ENCODE assay signal across 1 cellular context in the genomic region with DNA sequence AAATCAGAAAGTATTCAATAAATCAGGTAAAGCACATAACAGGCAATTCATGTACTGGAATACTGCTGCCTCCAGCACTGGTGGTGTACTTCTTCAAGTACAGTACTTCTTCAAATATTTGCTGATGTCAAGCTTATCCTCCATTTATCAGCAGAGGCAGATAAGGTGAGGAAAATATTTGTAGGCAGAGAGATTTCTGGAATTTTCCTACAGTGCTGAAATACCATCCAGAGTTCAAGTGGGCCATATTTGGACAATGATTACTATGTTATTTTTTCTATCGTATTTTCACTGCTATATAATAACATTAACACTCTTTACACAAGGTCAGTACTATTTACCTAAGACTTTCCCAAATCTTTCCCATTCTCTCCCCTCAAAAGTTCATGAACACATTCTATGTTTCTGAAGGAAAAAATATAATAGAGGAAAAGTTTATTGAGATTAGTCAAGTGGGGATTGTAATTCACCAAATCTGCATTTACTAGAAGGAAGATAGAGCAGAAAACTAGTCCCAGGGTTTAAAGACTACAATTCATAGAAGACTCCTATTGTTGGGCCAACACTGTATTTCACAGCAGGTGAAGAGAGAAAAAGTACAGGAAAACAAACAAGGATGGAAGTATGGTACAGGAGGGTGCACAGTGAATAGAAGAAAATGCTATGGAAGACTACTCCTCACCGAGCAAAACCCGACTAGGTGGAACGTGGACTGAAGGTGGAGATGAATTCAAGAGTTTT.
TF ChIP-seq lines count a peak whose summit lies in the region.

No MANE protein-coding gene starts in this region.

TF ChIP-seq in HepG2, 621 proteins besides CTCF, POLR2A, EP300 and RAD21 (continued from another document and continues in another):
- TF ChIP-seq SOX13 (IDR thresholded peaks at IDR 0.05) (peak; percentile 51; the same call in 1 of the 2 replicates), SOX13 (CRISPR knock-in tag; conservative IDR thresholded peaks at IDR 0.05 in 1 of 2, IDR thresholded peaks at IDR 0.05 in 1 of 2) (peak in 1 of 2 experiments; percentile 87; a peak in 2 of 4 replicates), ZBTB7B (CRISPR knock-in tag; IDR thresholded peaks at IDR 0.05) (no peak), ZNF747 (CRISPR knock-in tag; IDR thresholded peaks at IDR 0.05; ENCODE audit: borderline replicate concordance) (no peak), MIXL1 (CRISPR knock-in tag; IDR thresholded peaks at IDR 0.05) (no peak; the same call in 1 of the 2 replicates), SAP130 (CRISPR knock-in tag; IDR thresholded peaks at IDR 0.05; ENCODE audit: low read depth) (peak; percentile 50; the same call in 1 of the 2 replicates), SMAD3 (CRISPR knock-in tag; IDR thresholded peaks at IDR 0.05) (0 out of 2 replicates have a peak, but pooled peaks have one; percentile 38), BCL6 (CRISPR knock-in tag; IDR thresholded peaks at IDR 0.05) (peak; percentile 83), ZNF550 (CRISPR knock-in tag; IDR thresholded peaks at IDR 0.05; ENCODE audit: borderline replicate concordance) (no peak), SRSF1 (optimal IDR thresholded peaks at IDR 0.05; ENCODE audit: low read depth, low read length) (no peak), ZNF773 (CRISPR knock-in tag; IDR thresholded peaks at IDR 0.05; ENCODE audit: borderline replicate concordance) (no peak), ETV5 (CRISPR knock-in tag; IDR thresholded peaks at IDR 0.05; ENCODE audit: borderline replicate concordance) (peak; percentile 59; the same call in 1 of the 2 replicates), GATAD2A (CRISPR knock-in tag; IDR thresholded peaks at IDR 0.05) (peak; percentile 93), TBX3 (IDR thresholded peaks at IDR 0.05; ENCODE audit: borderline replicate concordance) (peak; percentile 85)
- TF ChIP-seq, protein P1, sequence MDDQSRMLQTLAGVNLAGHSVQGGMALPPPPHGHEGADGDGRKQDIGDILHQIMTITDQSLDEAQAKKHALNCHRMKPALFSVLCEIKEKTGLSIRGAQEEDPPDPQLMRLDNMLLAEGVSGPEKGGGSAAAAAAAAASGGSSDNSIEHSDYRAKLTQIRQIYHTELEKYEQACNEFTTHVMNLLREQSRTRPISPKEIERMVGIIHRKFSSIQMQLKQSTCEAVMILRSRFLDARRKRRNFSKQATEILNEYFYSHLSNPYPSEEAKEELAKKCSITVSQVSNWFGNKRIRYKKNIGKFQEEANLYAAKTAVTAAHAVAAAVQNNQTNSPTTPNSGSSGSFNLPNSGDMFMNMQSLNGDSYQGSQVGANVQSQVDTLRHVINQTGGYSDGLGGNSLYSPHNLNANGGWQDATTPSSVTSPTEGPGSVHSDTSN (CRISPR knock-in tag; IDR thresholded peaks at IDR 0.05; ENCODE audit: borderline replicate concordance): no peak
- TF ChIP-seq, protein P2, sequence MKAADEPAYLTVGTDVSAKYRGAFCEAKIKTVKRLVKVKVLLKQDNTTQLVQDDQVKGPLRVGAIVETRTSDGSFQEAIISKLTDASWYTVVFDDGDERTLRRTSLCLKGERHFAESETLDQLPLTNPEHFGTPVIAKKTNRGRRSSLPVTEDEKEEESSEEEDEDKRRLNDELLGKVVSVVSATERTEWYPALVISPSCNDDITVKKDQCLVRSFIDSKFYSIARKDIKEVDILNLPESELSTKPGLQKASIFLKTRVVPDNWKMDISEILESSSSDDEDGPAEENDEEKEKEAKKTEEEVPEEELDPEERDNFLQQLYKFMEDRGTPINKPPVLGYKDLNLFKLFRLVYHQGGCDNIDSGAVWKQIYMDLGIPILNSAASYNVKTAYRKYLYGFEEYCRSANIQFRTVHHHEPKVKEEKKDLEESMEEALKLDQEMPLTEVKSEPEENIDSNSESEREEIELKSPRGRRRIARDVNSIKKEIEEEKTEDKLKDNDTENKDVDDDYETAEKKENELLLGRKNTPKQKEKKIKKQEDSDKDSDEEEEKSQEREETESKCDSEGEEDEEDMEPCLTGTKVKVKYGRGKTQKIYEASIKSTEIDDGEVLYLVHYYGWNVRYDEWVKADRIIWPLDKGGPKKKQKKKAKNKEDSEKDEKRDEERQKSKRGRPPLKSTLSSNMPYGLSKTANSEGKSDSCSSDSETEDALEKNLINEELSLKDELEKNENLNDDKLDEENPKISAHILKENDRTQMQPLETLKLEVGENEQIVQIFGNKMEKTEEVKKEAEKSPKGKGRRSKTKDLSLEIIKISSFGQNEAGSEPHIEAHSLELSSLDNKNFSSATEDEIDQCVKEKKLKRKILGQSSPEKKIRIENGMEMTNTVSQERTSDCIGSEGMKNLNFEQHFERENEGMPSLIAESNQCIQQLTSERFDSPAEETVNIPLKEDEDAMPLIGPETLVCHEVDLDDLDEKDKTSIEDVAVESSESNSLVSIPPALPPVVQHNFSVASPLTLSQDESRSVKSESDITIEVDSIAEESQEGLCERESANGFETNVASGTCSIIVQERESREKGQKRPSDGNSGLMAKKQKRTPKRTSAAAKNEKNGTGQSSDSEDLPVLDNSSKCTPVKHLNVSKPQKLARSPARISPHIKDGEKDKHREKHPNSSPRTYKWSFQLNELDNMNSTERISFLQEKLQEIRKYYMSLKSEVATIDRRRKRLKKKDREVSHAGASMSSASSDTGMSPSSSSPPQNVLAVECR (CRISPR knock-in tag; IDR thresholded peaks at IDR 0.05; ENCODE audit: borderline replicate concordance): no peak; the same call in 1 of the 2 replicates
- TF ChIP-seq, protein P3, sequence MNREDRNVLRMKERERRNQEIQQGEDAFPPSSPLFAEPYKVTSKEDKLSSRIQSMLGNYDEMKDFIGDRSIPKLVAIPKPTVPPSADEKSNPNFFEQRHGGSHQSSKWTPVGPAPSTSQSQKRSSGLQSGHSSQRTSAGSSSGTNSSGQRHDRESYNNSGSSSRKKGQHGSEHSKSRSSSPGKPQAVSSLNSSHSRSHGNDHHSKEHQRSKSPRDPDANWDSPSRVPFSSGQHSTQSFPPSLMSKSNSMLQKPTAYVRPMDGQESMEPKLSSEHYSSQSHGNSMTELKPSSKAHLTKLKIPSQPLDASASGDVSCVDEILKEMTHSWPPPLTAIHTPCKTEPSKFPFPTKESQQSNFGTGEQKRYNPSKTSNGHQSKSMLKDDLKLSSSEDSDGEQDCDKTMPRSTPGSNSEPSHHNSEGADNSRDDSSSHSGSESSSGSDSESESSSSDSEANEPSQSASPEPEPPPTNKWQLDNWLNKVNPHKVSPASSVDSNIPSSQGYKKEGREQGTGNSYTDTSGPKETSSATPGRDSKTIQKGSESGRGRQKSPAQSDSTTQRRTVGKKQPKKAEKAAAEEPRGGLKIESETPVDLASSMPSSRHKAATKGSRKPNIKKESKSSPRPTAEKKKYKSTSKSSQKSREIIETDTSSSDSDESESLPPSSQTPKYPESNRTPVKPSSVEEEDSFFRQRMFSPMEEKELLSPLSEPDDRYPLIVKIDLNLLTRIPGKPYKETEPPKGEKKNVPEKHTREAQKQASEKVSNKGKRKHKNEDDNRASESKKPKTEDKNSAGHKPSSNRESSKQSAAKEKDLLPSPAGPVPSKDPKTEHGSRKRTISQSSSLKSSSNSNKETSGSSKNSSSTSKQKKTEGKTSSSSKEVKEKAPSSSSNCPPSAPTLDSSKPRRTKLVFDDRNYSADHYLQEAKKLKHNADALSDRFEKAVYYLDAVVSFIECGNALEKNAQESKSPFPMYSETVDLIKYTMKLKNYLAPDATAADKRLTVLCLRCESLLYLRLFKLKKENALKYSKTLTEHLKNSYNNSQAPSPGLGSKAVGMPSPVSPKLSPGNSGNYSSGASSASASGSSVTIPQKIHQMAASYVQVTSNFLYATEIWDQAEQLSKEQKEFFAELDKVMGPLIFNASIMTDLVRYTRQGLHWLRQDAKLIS (CRISPR knock-in tag; IDR thresholded peaks at IDR 0.05): no peak
- TF ChIP-seq, protein P4, sequence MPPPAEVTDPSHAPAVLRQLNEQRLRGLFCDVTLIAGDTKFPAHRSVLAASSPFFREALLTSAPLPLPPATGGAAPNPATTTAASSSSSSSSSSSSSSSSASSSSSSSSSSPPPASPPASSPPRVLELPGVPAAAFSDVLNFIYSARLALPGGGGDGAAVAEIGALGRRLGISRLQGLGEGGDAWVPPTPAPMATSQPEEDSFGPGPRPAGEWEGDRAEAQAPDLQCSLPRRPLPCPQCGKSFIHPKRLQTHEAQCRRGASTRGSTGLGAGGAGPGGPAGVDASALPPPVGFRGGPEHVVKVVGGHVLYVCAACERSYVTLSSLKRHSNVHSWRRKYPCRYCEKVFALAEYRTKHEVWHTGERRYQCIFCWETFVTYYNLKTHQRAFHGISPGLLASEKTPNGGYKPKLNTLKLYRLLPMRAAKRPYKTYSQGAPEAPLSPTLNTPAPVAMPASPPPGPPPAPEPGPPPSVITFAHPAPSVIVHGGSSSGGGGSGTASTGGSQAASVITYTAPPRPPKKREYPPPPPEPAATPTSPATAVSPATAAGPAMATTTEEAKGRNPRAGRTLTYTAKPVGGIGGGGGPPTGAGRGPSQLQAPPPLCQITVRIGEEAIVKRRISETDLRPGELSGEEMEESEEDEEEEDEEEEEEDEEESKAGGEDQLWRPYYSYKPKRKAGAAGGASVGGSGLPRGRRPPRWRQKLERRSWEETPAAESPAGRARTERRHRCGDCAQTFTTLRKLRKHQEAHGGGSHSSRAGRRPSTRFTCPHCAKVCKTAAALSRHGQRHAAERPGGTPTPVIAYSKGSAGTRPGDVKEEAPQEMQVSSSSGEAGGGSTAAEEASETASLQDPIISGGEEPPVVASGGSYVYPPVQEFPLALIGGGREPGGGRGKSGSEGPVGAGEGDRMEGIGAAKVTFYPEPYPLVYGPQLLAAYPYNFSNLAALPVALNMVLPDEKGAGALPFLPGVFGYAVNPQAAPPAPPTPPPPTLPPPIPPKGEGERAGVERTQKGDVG (CRISPR knock-in tag; IDR thresholded peaks at IDR 0.05; ENCODE audit: borderline replicate concordance): no peak
- TF ChIP-seq, protein P5, sequence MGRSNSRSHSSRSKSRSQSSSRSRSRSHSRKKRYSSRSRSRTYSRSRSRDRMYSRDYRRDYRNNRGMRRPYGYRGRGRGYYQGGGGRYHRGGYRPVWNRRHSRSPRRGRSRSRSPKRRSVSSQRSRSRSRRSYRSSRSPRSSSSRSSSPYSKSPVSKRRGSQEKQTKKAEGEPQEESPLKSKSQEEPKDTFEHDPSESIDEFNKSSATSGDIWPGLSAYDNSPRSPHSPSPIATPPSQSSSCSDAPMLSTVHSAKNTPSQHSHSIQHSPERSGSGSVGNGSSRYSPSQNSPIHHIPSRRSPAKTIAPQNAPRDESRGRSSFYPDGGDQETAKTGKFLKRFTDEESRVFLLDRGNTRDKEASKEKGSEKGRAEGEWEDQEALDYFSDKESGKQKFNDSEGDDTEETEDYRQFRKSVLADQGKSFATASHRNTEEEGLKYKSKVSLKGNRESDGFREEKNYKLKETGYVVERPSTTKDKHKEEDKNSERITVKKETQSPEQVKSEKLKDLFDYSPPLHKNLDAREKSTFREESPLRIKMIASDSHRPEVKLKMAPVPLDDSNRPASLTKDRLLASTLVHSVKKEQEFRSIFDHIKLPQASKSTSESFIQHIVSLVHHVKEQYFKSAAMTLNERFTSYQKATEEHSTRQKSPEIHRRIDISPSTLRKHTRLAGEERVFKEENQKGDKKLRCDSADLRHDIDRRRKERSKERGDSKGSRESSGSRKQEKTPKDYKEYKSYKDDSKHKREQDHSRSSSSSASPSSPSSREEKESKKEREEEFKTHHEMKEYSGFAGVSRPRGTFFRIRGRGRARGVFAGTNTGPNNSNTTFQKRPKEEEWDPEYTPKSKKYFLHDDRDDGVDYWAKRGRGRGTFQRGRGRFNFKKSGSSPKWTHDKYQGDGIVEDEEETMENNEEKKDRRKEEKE (IDR thresholded peaks at IDR 0.05): no peak
- TF ChIP-seq, protein P6, sequence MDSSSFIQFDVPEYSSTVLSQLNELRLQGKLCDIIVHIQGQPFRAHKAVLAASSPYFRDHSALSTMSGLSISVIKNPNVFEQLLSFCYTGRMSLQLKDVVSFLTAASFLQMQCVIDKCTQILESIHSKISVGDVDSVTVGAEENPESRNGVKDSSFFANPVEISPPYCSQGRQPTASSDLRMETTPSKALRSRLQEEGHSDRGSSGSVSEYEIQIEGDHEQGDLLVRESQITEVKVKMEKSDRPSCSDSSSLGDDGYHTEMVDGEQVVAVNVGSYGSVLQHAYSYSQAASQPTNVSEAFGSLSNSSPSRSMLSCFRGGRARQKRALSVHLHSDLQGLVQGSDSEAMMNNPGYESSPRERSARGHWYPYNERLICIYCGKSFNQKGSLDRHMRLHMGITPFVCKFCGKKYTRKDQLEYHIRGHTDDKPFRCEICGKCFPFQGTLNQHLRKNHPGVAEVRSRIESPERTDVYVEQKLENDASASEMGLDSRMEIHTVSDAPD (CRISPR knock-in tag; IDR thresholded peaks at IDR 0.05): no peak; the same call in 1 of the 2 replicates
- TF ChIP-seq, protein P7, sequence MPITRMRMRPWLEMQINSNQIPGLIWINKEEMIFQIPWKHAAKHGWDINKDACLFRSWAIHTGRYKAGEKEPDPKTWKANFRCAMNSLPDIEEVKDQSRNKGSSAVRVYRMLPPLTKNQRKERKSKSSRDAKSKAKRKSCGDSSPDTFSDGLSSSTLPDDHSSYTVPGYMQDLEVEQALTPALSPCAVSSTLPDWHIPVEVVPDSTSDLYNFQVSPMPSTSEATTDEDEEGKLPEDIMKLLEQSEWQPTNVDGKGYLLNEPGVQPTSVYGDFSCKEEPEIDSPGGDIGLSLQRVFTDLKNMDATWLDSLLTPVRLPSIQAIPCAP (CRISPR knock-in tag; IDR thresholded peaks at IDR 0.05; ENCODE audit: low read depth): no peak
- TF ChIP-seq, protein P8, sequence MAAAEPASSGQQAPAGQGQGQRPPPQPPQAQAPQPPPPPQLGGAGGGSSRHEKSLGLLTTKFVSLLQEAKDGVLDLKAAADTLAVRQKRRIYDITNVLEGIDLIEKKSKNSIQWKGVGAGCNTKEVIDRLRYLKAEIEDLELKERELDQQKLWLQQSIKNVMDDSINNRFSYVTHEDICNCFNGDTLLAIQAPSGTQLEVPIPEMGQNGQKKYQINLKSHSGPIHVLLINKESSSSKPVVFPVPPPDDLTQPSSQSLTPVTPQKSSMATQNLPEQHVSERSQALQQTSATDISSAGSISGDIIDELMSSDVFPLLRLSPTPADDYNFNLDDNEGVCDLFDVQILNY (CRISPR knock-in tag; conservative IDR thresholded peaks at IDR 0.05): no peak
- TF ChIP-seq, protein P9, sequence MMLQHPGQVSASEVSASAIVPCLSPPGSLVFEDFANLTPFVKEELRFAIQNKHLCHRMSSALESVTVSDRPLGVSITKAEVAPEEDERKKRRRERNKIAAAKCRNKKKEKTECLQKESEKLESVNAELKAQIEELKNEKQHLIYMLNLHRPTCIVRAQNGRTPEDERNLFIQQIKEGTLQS (CRISPR knock-in tag; IDR thresholded peaks at IDR 0.05): no peak
- TF ChIP-seq, protein P10, sequence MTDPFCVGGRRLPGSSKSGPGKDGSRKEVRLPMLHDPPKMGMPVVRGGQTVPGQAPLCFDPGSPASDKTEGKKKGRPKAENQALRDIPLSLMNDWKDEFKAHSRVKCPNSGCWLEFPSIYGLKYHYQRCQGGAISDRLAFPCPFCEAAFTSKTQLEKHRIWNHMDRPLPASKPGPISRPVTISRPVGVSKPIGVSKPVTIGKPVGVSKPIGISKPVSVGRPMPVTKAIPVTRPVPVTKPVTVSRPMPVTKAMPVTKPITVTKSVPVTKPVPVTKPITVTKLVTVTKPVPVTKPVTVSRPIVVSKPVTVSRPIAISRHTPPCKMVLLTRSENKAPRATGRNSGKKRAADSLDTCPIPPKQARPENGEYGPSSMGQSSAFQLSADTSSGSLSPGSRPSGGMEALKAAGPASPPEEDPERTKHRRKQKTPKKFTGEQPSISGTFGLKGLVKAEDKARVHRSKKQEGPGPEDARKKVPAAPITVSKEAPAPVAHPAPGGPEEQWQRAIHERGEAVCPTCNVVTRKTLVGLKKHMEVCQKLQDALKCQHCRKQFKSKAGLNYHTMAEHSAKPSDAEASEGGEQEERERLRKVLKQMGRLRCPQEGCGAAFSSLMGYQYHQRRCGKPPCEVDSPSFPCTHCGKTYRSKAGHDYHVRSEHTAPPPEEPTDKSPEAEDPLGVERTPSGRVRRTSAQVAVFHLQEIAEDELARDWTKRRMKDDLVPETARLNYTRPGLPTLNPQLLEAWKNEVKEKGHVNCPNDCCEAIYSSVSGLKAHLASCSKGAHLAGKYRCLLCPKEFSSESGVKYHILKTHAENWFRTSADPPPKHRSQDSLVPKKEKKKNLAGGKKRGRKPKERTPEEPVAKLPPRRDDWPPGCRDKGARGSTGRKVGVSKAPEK (CRISPR knock-in tag; IDR thresholded peaks at IDR 0.05; ENCODE audit: borderline replicate concordance): no peak
